Comparison of ENCODE assay signal across 18 cellular contexts in genomic region chr7:33970566-33970965, GRCh38.
"Had no signal": no experiment of that assay in that cellular context is flagged by ENCODE, and none has a peak within 500 bp of the region (broad histone marks: within the 10 kb centered on the region; RNA-seq: fewer than 3 reads in every experiment).

No MANE protein-coding gene starts in this region.

- H3K27me3 ChIP-seq: heart left ventricle, pancreas, thyroid gland had no signal

- H3K4me1 ChIP-seq: heart left ventricle, pancreas, suprapubic skin, thyroid gland had no signal

- H3K27ac ChIP-seq: heart left ventricle, pancreas, suprapubic skin, thyroid gland had no signal

- H3K4me3 ChIP-seq: heart left ventricle, lung, pancreas, suprapubic skin, thyroid gland had no signal

- DNase-seq: foreskin melanocyte; heart left ventricle; hippocampal formation; left colon; left ventricle myocardium superior; mesenchymal stem cell; midbrain; naive B cell; occipital lobe; pancreas; right cardiac atrium; stimulated activated CD4-positive, alpha-beta T cell treated with anti-CD3 and anti-CD28 coated beads, Interleukin-4, amount 100 ng/mL, for 1 hour; stimulated activated CD8-positive, alpha-beta memory T cell treated with anti-CD3 and anti-CD28 coated beads, Interleukin-4, amount 100 ng/mL, for 48 hours; stimulated activated naive CD8-positive, alpha-beta T cell treated with anti-CD3 and anti-CD28 coated beads, Interleukin-15, Interleukin-2, amounts not matched to agents 100 U/mL and 50 U/mL, for 24 hours; thyroid gland had no signal

- H3K36me3 ChIP-seq: heart left ventricle, pancreas, suprapubic skin, thyroid gland had no signal

- H3K9me3 ChIP-seq: heart left ventricle, pancreas, suprapubic skin, thyroid gland had no signal

- ATAC-seq: heart left ventricle; left colon; left ventricle myocardium superior; pancreas; right cardiac atrium; stimulated activated effector memory CD8-positive, alpha-beta T cell treated with anti-CD3 and anti-CD28 coated beads, Interleukin-12 subunit alpha, Interleukin-12 subunit beta, amount 100 ng/mL, for 72 hours; stimulated activated naive CD8-positive, alpha-beta T cell treated with anti-CD3 and anti-CD28 coated beads, Interleukin-15, Interleukin-2, amounts not matched to agents 100 U/mL and 50 U/mL, for 24 hours had no signal
